8 cellular contexts compared by ENCODE assay signal in genomic region chr19:51660975-51661600, GRCh38. TPM values are rescaled to one million over a fixed set of nuclear protein-coding genes. Genes with fewer than 3 reads are reported as not detected.
DNase-seq lines count a peak whose midpoint lies in the region; ATAC-seq, FAIRE-seq and TF ChIP-seq lines count a peak whose summit lies in the region.

No MANE protein-coding gene starts in this region.

- FAIRE-seq in GM12891 (lab: Jason Lieb, UNC) = peak; percentile 26

- H3K36me3 ChIP-seq in mesendoderm (ENCODE audit: control insufficient read depth, insufficient read depth, low read length) = no peaks in the 10 kb centered on the region

- H3K23ac ChIP-seq in mesendoderm (ENCODE audit: low read length) = no peak overlapping the region

- H3K27me3 ChIP-seq in AG04450 (ENCODE audit: control insufficient read depth, insufficient read depth, low read length) (no peaks in the 10 kb centered on the region), mesendoderm (ENCODE audit: insufficient read depth, low read length, poor library complexity) (no peaks in the 10 kb centered on the region)

- H3K4ac ChIP-seq in mesendoderm (ENCODE audit: low read depth, low read length) = no peak overlapping the region

- H4K8ac ChIP-seq in mesendoderm (ENCODE audit: low read depth, low read length) = no peak overlapping the region

- POLR2A ChIA-PET in AG04450 (lab: Yijun Ruan, JAX) = interaction anchor here (0.6 kb wide), 1 partner anchor 328 kb away, joined by 4 read pairs; no protein-coding TSS in a partner anchor

- H3K27ac ChIP-seq in AG04450 (ENCODE audit: low read depth, low read length) = no peak overlapping the region
- no peak overlapping the region for H3K27ac ChIP-seq in mesendoderm (ENCODE audit: low read depth, low read length)

- no peak for ATAC-seq in GM19397 (IDR thresholded peaks at IDR 0.05; ENCODE audit: unreplicated experiment)

- no peak overlapping the region for H2AK5ac ChIP-seq in mesendoderm (ENCODE audit: low read length)

- no peak overlapping the region for H3K9ac ChIP-seq in mesendoderm (ENCODE audit: low read length)

- H3K79me1 ChIP-seq in mesendoderm (ENCODE audit: low read length) = no peaks in the 10 kb centered on the region

- H2BK5ac ChIP-seq in mesendoderm (ENCODE audit: low read length) = no peak overlapping the region

- H3K4me2 ChIP-seq in mesendoderm (ENCODE audit: low read length) = no peak overlapping the region

- peak; percentile 33 for DNase-seq in AG04450 (ENCODE audit: low read depth, low spot score)
- no peak for DNase-seq in GM12891 (ENCODE audit: insufficient read length, low spot score)
- peak; percentile 22 for DNase-seq in NCI-H2196 treated with DMSO at 0.1 percent for 48 hours (lab: John Stamatoyannopoulos, UW; ENCODE audit: unreplicated experiment)
- DNase-seq in activated CD4-positive, alpha-beta T cell treated with anti-CD3 and anti-CD28 coated beads for 48 hours = peak; percentile 81
- peak; percentile 84 for DNase-seq in ecto neural progenitor cell (ENCODE audit: low spot score)
- peak; percentile 81 for DNase-seq in mesendoderm
- peak; percentile 18 to 46 for DNase-seq in stimulated activated CD8-positive, alpha-beta memory T cell treated with anti-CD3 and anti-CD28 coated beads, Interleukin-7, amount 100 ng/mL, for 48 hours (ENCODE audit: extremely low read depth in 1 of 2, low read depth in 1 of 2)

- WGBS in mesendoderm (ENCODE audit: extremely low coverage, insufficient coverage, low lambda C conversion rate) = no CpG with 5 or more reads among the region's 10 CpGs

- no peak overlapping the region for H3K18ac ChIP-seq in mesendoderm (ENCODE audit: low read length)

- no peak overlapping the region for H3K56ac ChIP-seq in mesendoderm (ENCODE audit: low read length)

- H3K79me2 ChIP-seq in mesendoderm (ENCODE audit: control insufficient read depth, insufficient read depth, low read length) = no peaks in the 10 kb centered on the region

- TF ChIP-seq POLR2A in GM12891 (IDR thresholded peaks at IDR 0.05; ENCODE audit: low read depth, low read length) = no peak

- peak; percentile 75 for TF ChIP-seq CTCF in AG04450 (IDR thresholded peaks at IDR 0.05; ENCODE audit: low read depth, low read length)

- no peaks in the 10 kb centered on the region for H3K4me1 ChIP-seq in mesendoderm (ENCODE audit: control insufficient read depth, low read depth, low read length)

- H3K4me3 ChIP-seq in AG04450 (ENCODE audit: low read depth, low read length) (no peak overlapping the region), mesendoderm (ENCODE audit: low read length) (no peak overlapping the region)

- H3K9me3 ChIP-seq in AG04450 (ENCODE audit: control insufficient read depth, insufficient read depth, low read length) = no peaks in the 10 kb centered on the region

- no peak overlapping the region for H2BK120ac ChIP-seq in mesendoderm (ENCODE audit: low read depth, low read length)

- H4K5ac ChIP-seq in mesendoderm (ENCODE audit: low read length) = no peak overlapping the region

- no peak overlapping the region for H2BK15ac ChIP-seq in mesendoderm (replicated peaks; ENCODE audit: low read depth)

- CTCF ChIA-PET in AG04450 (lab: Charles Lee) = interaction anchor here (0.5 to 6.4 kb wide), 33 partner anchors 9 to 323 kb away, joined by 3 to 128 read pairs (median 4); partner anchors contain the start of genes FPR1, LIM2 and ZNF175

TF ChIP-seq in GM12891, 5 proteins besides CTCF, POLR2A, EP300 and RAD21:
- TF ChIP-seq TAF1 (IDR thresholded peaks at IDR 0.05; ENCODE audit: low read depth, low read length) (no peak), POLR2AphosphoS5 (IDR thresholded peaks at IDR 0.05; ENCODE audit: low read depth, low read length) (no peak)
TF ChIP-seq in GM12891: peak in this region for 0.

RNA-seq across cellular contexts. Expression of gene SIGLEC14, which starts 14.5 kb away (rescaled TPM):
- not detected in 2 replicates for polyA plus RNA-seq in AG04450 (2011; rRNA removed)
- not detected in 2 replicates for polyA minus RNA-seq in AG04450 (2011; rRNA and poly(A)+ RNA removed)
- not detected for polyA plus RNA-seq in GM12891 (2012; ENCODE audit: low read depth, missing spikeins)
- polyA plus RNA-seq in mesendoderm (2013, experiment 1 of 2) = 0.01 TPM
- 0.03 TPM for polyA plus RNA-seq in mesendoderm (2013, experiment 2 of 2)

RNA-seq across cellular contexts. Expression of gene SIGLEC5, which starts 30.9 kb away (rescaled TPM):
- not detected in 2 replicates for polyA plus RNA-seq in AG04450 (2011; rRNA removed)
- polyA minus RNA-seq in AG04450 (2011; rRNA and poly(A)+ RNA removed) = not detected in 2 replicates
- not detected for polyA plus RNA-seq in GM12891 (2012; ENCODE audit: low read depth, missing spikeins)
- not detected for polyA plus RNA-seq in mesendoderm (2013, experiment 1 of 2)
- polyA plus RNA-seq in mesendoderm (2013, experiment 2 of 2) = not detected

RNA-seq across cellular contexts. Expression of gene SPACA6, which starts 32.0 kb away (rescaled TPM):
- 3.5 and 5.6 TPM in 2 replicates for polyA plus RNA-seq in AG04450 (2011; rRNA removed)
- polyA minus RNA-seq in AG04450 (2011; rRNA and poly(A)+ RNA removed) = 2.9 and 5.8 TPM in 2 replicates
- 2.9 TPM for polyA plus RNA-seq in GM12891 (2012; ENCODE audit: low read depth, missing spikeins)
- 2.2 TPM for polyA plus RNA-seq in mesendoderm (2013, experiment 1 of 2)
- polyA plus RNA-seq in mesendoderm (2013, experiment 2 of 2) = 1.7 TPM
